17 cellular contexts compared by ENCODE assay signal in genomic region chr7:47310020-47310419, GRCh38.
"Had no signal": no experiment of that assay in that cellular context is flagged by ENCODE, and none has a peak within 500 bp of the region (broad histone marks: within the 10 kb centered on the region; RNA-seq: fewer than 3 reads in every experiment).

No MANE protein-coding gene starts in this region.

- H3K36me3 ChIP-seq: gastroesophageal sphincter, thoracic aorta had no signal

- H2AFZ ChIP-seq: hepatocyte had no signal

- H3K9me3 ChIP-seq: gastroesophageal sphincter, mucosa of descending colon, thoracic aorta, vagina had no signal

- H3K4me1 Mint-ChIP-seq: activated CD8-positive, alpha-beta memory T cell treated with anti-CD3 and anti-CD28 coated beads, Interleukin-2, amount 10 ng/mL, durations not matched to agents 7 days and 5 days; stimulated activated naive CD8-positive, alpha-beta T cell treated with anti-CD3 and anti-CD28 coated beads, Interleukin-15, amount 100 ng/mL, for 72 hours had no signal

- H3K4me3 ChIP-seq: gastroesophageal sphincter, hepatocyte, mucosa of descending colon, thoracic aorta, vagina had no signal

- ATAC-seq: activated CD8-positive, alpha-beta memory T cell treated with anti-CD3 and anti-CD28 coated beads, Interleukin-2, amount 10 ng/mL, durations not matched to agents 7 days and 5 days; gastroesophageal sphincter; mucosa of descending colon; natural killer cell treated with Interleukin-12 subunit alpha and Interleukin-12 subunit beta and Interleukin-15 and Interleukin-18, amount 100 ng/mL, for 72 hours; stimulated activated naive CD8-positive, alpha-beta T cell treated with anti-CD3 and anti-CD28 coated beads, Interleukin-15, amount 100 ng/mL, for 72 hours had no signal

- H3K4me3 Mint-ChIP-seq: activated CD8-positive, alpha-beta memory T cell treated with anti-CD3 and anti-CD28 coated beads, Interleukin-2, amount 10 ng/mL, durations not matched to agents 7 days and 5 days; activated naive CD8-positive, alpha-beta T cell treated with anti-CD3 and anti-CD28 coated beads for 36 hours; activated T-cell treated with anti-CD3 and anti-CD28 coated beads, Interleukin-2, amount 50 U/mL, for 24 hours; natural killer cell treated with Interleukin-12 subunit alpha and Interleukin-12 subunit beta and Interleukin-15 and Interleukin-18, amount 100 ng/mL, for 72 hours; stimulated activated naive CD8-positive, alpha-beta T cell treated with anti-CD3 and anti-CD28 coated beads, Interleukin-15, amount 100 ng/mL, for 72 hours had no signal

- H3K36me3 Mint-ChIP-seq: activated CD8-positive, alpha-beta memory T cell treated with anti-CD3 and anti-CD28 coated beads, Interleukin-2, amount 10 ng/mL, durations not matched to agents 7 days and 5 days; activated naive CD8-positive, alpha-beta T cell treated with anti-CD3 and anti-CD28 coated beads for 36 hours; natural killer cell treated with Interleukin-12 subunit alpha and Interleukin-12 subunit beta and Interleukin-15 and Interleukin-18, amount 100 ng/mL, for 72 hours had no signal

- DNase-seq: activated CD8-positive, alpha-beta memory T cell treated with anti-CD3 and anti-CD28 coated beads, Interleukin-2, amount 10 ng/mL, durations not matched to agents 7 days and 5 days; activated gamma-delta T cell; activated naive CD8-positive, alpha-beta T cell treated with anti-CD3 and anti-CD28 coated beads for 36 hours; activated T-cell treated with anti-CD3 and anti-CD28 coated beads, Interleukin-2, amount 50 U/mL, for 24 hours; effector CD4-positive, alpha-beta T cell; kidney; mucosa of descending colon; occipital lobe; stimulated activated CD4-positive, alpha-beta T cell treated with anti-CD3 and anti-CD28 coated beads, Interleukin-4, amount 100 ng/mL, for 1 hour; stimulated activated CD8-positive, alpha-beta memory T cell treated with anti-CD3 and anti-CD28 coated beads, Interleukin-4, amount 100 ng/mL, for 48 hours; stimulated activated naive CD8-positive, alpha-beta T cell treated with anti-CD3 and anti-CD28 coated beads, Interleukin-15, amount 100 ng/mL, for 72 hours; T-helper 2 cell had no signal

- H3K27me3 ChIP-seq: gastroesophageal sphincter, hepatocyte, vagina had no signal

- H3K27ac Mint-ChIP-seq: activated CD8-positive, alpha-beta memory T cell treated with anti-CD3 and anti-CD28 coated beads, Interleukin-2, amount 10 ng/mL, durations not matched to agents 7 days and 5 days; activated T-cell treated with anti-CD3 and anti-CD28 coated beads, Interleukin-2, amount 50 U/mL, for 24 hours; natural killer cell treated with Interleukin-12 subunit alpha and Interleukin-12 subunit beta and Interleukin-15 and Interleukin-18, amount 100 ng/mL, for 72 hours had no signal

- H3K27ac ChIP-seq: gastroesophageal sphincter, hepatocyte, vagina had no signal

- H3K4me2 ChIP-seq: hepatocyte had no signal

- H3K27me3 Mint-ChIP-seq: activated CD8-positive, alpha-beta memory T cell treated with anti-CD3 and anti-CD28 coated beads, Interleukin-2, amount 10 ng/mL, durations not matched to agents 7 days and 5 days; activated naive CD8-positive, alpha-beta T cell treated with anti-CD3 and anti-CD28 coated beads for 36 hours; activated T-cell treated with anti-CD3 and anti-CD28 coated beads, Interleukin-2, amount 50 U/mL, for 24 hours had no signal
